Comparison of ENCODE assay signal across 19 cellular contexts in the genomic region with DNA sequence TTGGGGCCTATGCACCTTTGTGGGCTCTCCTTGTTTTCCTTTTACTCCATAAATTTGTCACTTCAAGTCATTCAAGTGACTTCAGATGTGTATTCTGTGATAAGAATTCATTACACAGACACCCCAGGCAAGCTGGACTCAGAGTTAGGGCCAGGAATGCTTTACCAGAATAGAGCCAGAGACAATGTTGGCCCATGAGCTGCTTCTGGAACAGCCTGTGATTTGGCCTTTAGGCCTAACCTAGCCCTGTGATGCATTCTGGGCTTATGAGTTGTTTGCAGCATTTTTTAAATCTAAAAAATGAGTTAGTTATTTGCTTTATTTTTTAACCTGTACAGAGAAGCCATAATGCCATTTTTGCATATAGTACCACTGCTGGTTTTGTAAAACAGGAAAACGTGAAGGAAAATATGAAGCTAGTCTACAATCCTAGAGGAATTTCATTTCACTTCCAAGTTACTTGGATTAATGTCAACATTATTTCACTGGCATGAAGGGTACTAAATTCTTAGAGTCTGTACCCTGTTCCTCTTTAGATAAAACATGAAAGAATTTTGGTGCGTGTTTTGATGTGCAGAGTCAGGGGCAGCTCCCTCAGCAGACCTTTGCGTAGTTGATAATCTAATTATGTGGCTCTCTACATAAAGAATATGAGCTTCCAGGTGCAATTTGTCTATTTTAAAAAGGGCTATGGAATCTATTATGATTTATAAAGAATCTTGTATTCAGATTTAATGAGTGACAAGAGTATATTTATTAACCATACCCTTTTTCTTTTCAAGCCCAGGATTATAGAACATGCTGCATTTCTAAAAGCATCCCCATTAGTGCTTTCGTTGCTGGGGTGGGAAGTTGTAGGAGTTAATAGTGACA.
A peak's percentile ranks its signal among the peaks of the same experiment; 100 is the strongest.
DNase-seq lines count a peak whose midpoint lies in the region; ATAC-seq and TF ChIP-seq lines count a peak whose summit lies in the region.
"Had no signal": no experiment of that assay in that cellular context is flagged by ENCODE, and none has a peak within 500 bp of the region (broad histone marks: within the 10 kb centered on the region; RNA-seq: fewer than 3 reads in every experiment).

No MANE protein-coding gene starts in this region.

- H3K27ac ChIP-seq in SK-N-SH (ENCODE audit: low read depth in 2 of 2, low read length in 1 of 2) (peak overlapping the region in 1 of 2 experiments; percentile 60; a peak in 1 of 4 replicates), hepatocyte (peak overlapping the region; percentile 42), rectal smooth muscle tissue (ENCODE audit: low read depth, low read length) (peak overlapping the region; percentile 64), aorta (ENCODE audit: low read depth in 1 of 2, low read length in 2 of 2) (peak overlapping the region; percentile 94 to 96), adrenal gland (peak overlapping the region in 1 of 5 donors; percentile 13)
- H3K27ac ChIP-seq: 22Rv1, VCaP had no signal

- no peak for TF ChIP-seq RAD21 in SK-N-SH (IDR thresholded peaks at IDR 0.05; ENCODE audit: low read length)

- no peak for ATAC-seq in SK-N-SH treated with all-trans-retinoic acid at 6 μM for 48 hours
- ATAC-seq in aorta (ENCODE audit: low FRiP score) = peak; percentile 82
- ATAC-seq: activated naive CD4-positive, alpha-beta T cell treated with anti-CD3 and anti-CD28 coated beads, Interleukin-2, amount 50 U/mL, for 72 hours had no signal

- no peak for TF ChIP-seq CTCF in SK-N-SH (IDR thresholded peaks at IDR 0.05)
- no peak for TF ChIP-seq CTCF in hepatocyte (IDR thresholded peaks at IDR 0.05; ENCODE audit: poor library complexity)
- TF ChIP-seq CTCF in adrenal gland (IDR thresholded peaks at IDR 0.05) = no peak

- H3K79me2 ChIP-seq in SK-N-SH (ENCODE audit: insufficient read depth) (peaks cover 37% of the 10 kb centered on the region), hepatocyte (peaks cover 76% of the 10 kb centered on the region)

- H4K20me1 ChIP-seq in SK-N-SH (ENCODE audit: insufficient read depth) (no peaks in the 10 kb centered on the region), hepatocyte (ENCODE audit: insufficient read depth, poor library complexity, severe bottlenecking) (peaks cover 3% of the 10 kb centered on the region)

- CTCF ChIA-PET in SK-N-SH (lab: Yijun Ruan, JAX) = interaction anchor here (1.2 to 1.6 kb wide), 2 partner anchors 8 to 50 kb away, joined by 3 to 10 read pairs; no protein-coding TSS in a partner anchor

- H3K27me3 ChIP-seq in SK-N-SH (ENCODE audit: insufficient read depth) (no peaks in the 10 kb centered on the region), hepatocyte (no peaks in the 10 kb centered on the region), rectal smooth muscle tissue (ENCODE audit: control insufficient read depth, insufficient read depth, low read length) (no peaks in the 10 kb centered on the region), aorta (ENCODE audit: control insufficient read depth in 1 of 2, insufficient read depth in 2 of 2, low read length in 1 of 2) (no peaks in the 10 kb centered on the region), adrenal gland (no peaks in the 10 kb centered on the region)
- H3K27me3 ChIP-seq: BE2C had no signal

- no peak for TF ChIP-seq EP300 in SK-N-SH (IDR thresholded peaks at IDR 0.05; ENCODE audit: borderline replicate concordance in 1 of 2, low read depth in 1 of 2, low read length in 1 of 2)

- intact Hi-C loops in aorta (cut with DNase I) (loop anchor here in 1 of 2 donors (5.0 to 10.0 kb wide), 2 partner anchors 41 to 82 kb away; partner anchors contain the start of gene ARHGAP10), adrenal gland (cut with DNase I) (no loop called here)

- no peaks in the 10 kb centered on the region for H3K9me2 ChIP-seq in SK-N-SH
- H3K9me2 ChIP-seq in hepatocyte (replicated peaks; ENCODE audit: insufficient read depth) = no peaks in the 10 kb centered on the region

- H3K4me3 ChIP-seq in SK-N-SH (ENCODE audit: low read depth in 2 of 2, low read length in 1 of 2) (no peak overlapping the region), hepatocyte (no peak overlapping the region), rectal smooth muscle tissue (ENCODE audit: low read length) (no peak overlapping the region), aorta (ENCODE audit: low read length in 2 of 2) (no peak overlapping the region), adrenal gland (no peak overlapping the region)

- no peak overlapping the region for H3K9ac ChIP-seq in SK-N-SH
- H3K9ac ChIP-seq in rectal smooth muscle tissue (ENCODE audit: low read length) = no peak overlapping the region

- POLR2A ChIA-PET in SK-N-SH (lab: Yijun Ruan, JAX) = no interaction called here

- no peaks in the 10 kb centered on the region for H3F3A ChIP-seq in SK-N-SH (replicated peaks; ENCODE audit: insufficient read depth)

- TF ChIP-seq POLR2A in adrenal gland (IDR thresholded peaks at IDR 0.05) = no peak

- DNase-seq in SK-N-SH (no peak), hepatocyte (ENCODE audit: low spot score) (no peak), aorta (no peak), adrenal gland (no peak), SKM-1 (lab: John Stamatoyannopoulos, UW; ENCODE audit: unreplicated experiment) (no peak)
- no peak for DNase-seq in stimulated activated CD4-positive, alpha-beta T cell treated with anti-CD3 and anti-CD28 coated beads, Interleukin-15, amount 100 ng/mL, for 24 hours
- DNase-seq: activated CD4-positive, alpha-beta T cell treated with anti-CD3 and anti-CD28 coated beads, Interleukin-2, amount 50 U/mL, for 48 hours; activated T-cell treated with anti-CD3 and anti-CD28 coated beads, Interleukin-2, amount 50 U/mL, for 1 hour; BE2C; GDM1; MV-4-11; NCI-H2029; RPMI8226; T-helper 1 cell had no signal

- H3K4me1 ChIP-seq in SK-N-SH (ENCODE audit: control insufficient read depth in 1 of 2, insufficient read depth in 2 of 2, low read depth in 1 of 2, low read length in 1 of 2) = peaks cover 0 to 33% of the 10 kb centered on the region in 2 experiments; a peak in 3 of 4 replicates
- peaks cover 22% of the 10 kb centered on the region for H3K4me1 ChIP-seq in hepatocyte (ENCODE audit: insufficient read depth)
- peaks cover 50% of the 10 kb centered on the region for H3K4me1 ChIP-seq in rectal smooth muscle tissue (ENCODE audit: control insufficient read depth, insufficient read depth, low read length)
- H3K4me1 ChIP-seq in aorta (ENCODE audit: control insufficient read depth in 1 of 2, insufficient read depth in 2 of 2, low read length in 2 of 2) = peaks cover 12 to 30% of the 10 kb centered on the region in 2 donors
- H3K4me1 ChIP-seq in adrenal gland (replicated peaks in 1 of 2) = peaks cover 19 to 55% of the 10 kb centered on the region in 2 donors

- H3K4me2 ChIP-seq in SK-N-SH (no peak overlapping the region), hepatocyte (no peak overlapping the region)

- H3K9me3 ChIP-seq in SK-N-SH (no peaks in the 10 kb centered on the region), hepatocyte (ENCODE audit: low read depth) (no peaks in the 10 kb centered on the region), aorta (ENCODE audit: control insufficient read depth, low read length) (no peaks in the 10 kb centered on the region), adrenal gland (replicated peaks in 1 of 3) (no peaks in the 10 kb centered on the region)
- H3K9me3 ChIP-seq: BE2C had no signal

- 94% methylated on average over 4 of the region's 4 CpGs for WGBS in SK-N-SH (ENCODE audit: low lambda C conversion rate)
- WGBS in hepatocyte (ENCODE audit: low lambda C conversion rate, missing lambda C conversion rate) = 80% methylated on average over 4 of the region's 4 CpGs
- 6 to 12% methylated on average over 4 of the region's 4 CpGs for WGBS in aorta, 2 donors
- 76 to 84% (median 80%) methylated on average over 4 of the region's 4 CpGs for WGBS in adrenal gland, 4 donors

- H3K36me3 ChIP-seq in SK-N-SH (replicated peaks in 1 of 2; ENCODE audit: control insufficient read depth in 1 of 2, insufficient read depth in 2 of 2, low read length in 1 of 2) (no peaks in the 10 kb centered on the region), hepatocyte (replicated peaks; ENCODE audit: insufficient read depth, low read depth) (no peaks in the 10 kb centered on the region), rectal smooth muscle tissue (ENCODE audit: control insufficient read depth, insufficient read depth, low read length) (no peaks in the 10 kb centered on the region), aorta (ENCODE audit: control insufficient read depth in 1 of 2, insufficient read depth in 2 of 2, low read length in 1 of 2) (no peaks in the 10 kb centered on the region), adrenal gland (replicated peaks in 1 of 2) (no peaks in the 10 kb centered on the region)

- H2AFZ ChIP-seq in SK-N-SH (ENCODE audit: low read depth) (no peak overlapping the region), hepatocyte (no peak overlapping the region)

TF ChIP-seq in SK-N-SH treated with all-trans-retinoic acid at 6 μM for 48 hours, 23 proteins besides CTCF, POLR2A, EP300 and RAD21 (continues in another document):
- no peak for TF ChIP-seq ZNF565 (CRISPR knock-in tag; conservative IDR thresholded peaks at IDR 0.05; ENCODE audit: low read depth)
- no peak for TF ChIP-seq TCF4 (CRISPR knock-in tag; IDR thresholded peaks at IDR 0.05; ENCODE audit: borderline replicate concordance)

TF ChIP-seq in SK-N-SH, 30 proteins besides CTCF, POLR2A, EP300 and RAD21 (continues in another document):
- no peak for TF ChIP-seq FOXM1 (IDR thresholded peaks at IDR 0.05; ENCODE audit: low read depth)
- no peak for TF ChIP-seq SMC3 (IDR thresholded peaks at IDR 0.05; ENCODE audit: low read depth, low read length)
- TF ChIP-seq NFIC (IDR thresholded peaks at IDR 0.05; ENCODE audit: borderline replicate concordance) = no peak
- TF ChIP-seq TCF12 (IDR thresholded peaks at IDR 0.05) = no peak
- no peak for TF ChIP-seq NRF1 (IDR thresholded peaks at IDR 0.05; ENCODE audit: low read depth, low read length)
- TF ChIP-seq GATA2 (CRISPR knock-in tag; IDR thresholded peaks at IDR 0.05) = no peak
- no peak for TF ChIP-seq PBX3 (IDR thresholded peaks at IDR 0.05)
- TF ChIP-seq, protein P1, sequence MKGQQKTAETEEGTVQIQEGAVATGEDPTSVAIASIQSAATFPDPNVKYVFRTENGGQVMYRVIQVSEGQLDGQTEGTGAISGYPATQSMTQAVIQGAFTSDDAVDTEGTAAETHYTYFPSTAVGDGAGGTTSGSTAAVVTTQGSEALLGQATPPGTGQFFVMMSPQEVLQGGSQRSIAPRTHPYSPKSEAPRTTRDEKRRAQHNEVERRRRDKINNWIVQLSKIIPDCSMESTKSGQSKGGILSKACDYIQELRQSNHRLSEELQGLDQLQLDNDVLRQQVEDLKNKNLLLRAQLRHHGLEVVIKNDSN (IDR thresholded peaks at IDR 0.05; ENCODE audit: borderline replicate concordance, low read depth) = no peak
